Comparison of ENCODE assay signal across 1 cellular context in the genomic region with DNA sequence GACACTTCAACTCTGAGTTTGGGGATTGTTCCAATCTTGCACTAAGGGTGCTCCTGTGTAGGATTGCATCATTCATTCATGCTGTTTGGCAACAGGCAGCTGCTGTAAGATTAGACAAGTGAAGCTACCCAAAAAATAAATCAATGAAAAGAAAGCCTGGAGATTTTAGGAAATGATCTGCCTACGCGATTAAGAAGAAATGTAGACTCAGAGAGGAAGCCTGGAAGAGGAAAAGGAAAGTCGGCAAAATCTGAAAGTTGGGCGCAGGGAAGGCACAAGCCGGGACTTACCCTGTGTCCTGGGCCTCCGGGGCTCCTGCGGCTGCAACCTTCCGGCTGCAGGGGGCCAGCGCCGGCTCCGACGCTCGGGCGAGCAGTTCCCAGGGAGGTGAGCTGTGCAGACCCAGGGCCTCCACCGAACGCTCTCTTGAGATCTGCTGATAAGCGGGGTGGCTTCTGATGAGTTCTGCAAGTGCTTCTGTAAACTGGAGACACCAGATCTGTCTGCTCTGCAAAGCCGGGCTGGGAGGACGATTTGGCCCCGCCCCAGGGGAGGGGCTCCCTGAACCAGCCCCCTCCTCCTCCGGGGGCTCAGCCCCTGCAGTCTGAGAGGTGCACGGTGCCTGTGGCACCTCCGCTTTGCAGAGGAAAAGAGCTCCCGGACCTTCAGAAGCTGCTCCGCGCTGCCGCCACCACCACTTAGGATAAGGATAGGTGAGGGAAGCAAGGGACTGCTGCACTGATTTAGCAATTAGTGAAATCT.
TF ChIP-seq lines count a peak whose summit lies in the region.

No MANE protein-coding gene starts in this region.

TF ChIP-seq in HepG2, 621 proteins besides CTCF, POLR2A, EP300 and RAD21 (continued from another document):
- TF ChIP-seq, protein P1, sequence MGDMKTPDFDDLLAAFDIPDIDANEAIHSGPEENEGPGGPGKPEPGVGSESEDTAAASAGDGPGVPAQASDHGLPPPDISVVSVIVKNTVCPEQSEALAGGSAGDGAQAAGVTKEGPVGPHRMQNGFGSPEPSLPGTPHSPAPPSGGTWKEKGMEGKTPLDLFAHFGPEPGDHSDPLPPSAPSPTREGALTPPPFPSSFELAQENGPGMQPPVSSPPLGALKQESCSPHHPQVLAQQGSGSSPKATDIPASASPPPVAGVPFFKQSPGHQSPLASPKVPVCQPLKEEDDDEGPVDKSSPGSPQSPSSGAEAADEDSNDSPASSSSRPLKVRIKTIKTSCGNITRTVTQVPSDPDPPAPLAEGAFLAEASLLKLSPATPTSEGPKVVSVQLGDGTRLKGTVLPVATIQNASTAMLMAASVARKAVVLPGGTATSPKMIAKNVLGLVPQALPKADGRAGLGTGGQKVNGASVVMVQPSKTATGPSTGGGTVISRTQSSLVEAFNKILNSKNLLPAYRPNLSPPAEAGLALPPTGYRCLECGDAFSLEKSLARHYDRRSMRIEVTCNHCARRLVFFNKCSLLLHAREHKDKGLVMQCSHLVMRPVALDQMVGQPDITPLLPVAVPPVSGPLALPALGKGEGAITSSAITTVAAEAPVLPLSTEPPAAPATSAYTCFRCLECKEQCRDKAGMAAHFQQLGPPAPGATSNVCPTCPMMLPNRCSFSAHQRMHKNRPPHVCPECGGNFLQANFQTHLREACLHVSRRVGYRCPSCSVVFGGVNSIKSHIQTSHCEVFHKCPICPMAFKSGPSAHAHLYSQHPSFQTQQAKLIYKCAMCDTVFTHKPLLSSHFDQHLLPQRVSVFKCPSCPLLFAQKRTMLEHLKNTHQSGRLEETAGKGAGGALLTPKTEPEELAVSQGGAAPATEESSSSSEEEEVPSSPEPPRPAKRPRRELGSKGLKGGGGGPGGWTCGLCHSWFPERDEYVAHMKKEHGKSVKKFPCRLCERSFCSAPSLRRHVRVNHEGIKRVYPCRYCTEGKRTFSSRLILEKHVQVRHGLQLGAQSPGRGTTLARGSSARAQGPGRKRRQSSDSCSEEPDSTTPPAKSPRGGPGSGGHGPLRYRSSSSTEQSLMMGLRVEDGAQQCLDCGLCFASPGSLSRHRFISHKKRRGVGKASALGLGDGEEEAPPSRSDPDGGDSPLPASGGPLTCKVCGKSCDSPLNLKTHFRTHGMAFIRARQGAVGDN (CRISPR knock-in tag; IDR thresholded peaks at IDR 0.05): peak; percentile 88
- TF ChIP-seq ATAD3A (CRISPR knock-in tag; IDR thresholded peaks at IDR 0.05) (no peak), NR2C2 (CRISPR knock-in tag; IDR thresholded peaks at IDR 0.05; ENCODE audit: borderline replicate concordance) (peak; percentile 38; the same call in 1 of the 2 replicates), ZNF670 (CRISPR knock-in tag; IDR thresholded peaks at IDR 0.05; ENCODE audit: borderline replicate concordance) (no peak), MBD4 (IDR thresholded peaks at IDR 0.05; ENCODE audit: borderline replicate concordance, low read length) (no peak), AGO2 (optimal IDR thresholded peaks at IDR 0.05; ENCODE audit: low read depth, low read length) (peak; percentile 59), RARG (CRISPR knock-in tag; IDR thresholded peaks at IDR 0.05; ENCODE audit: low read depth) (no peak), ZNF317 (CRISPR knock-in tag; IDR thresholded peaks at IDR 0.05) (peak; percentile 85; the same call in 1 of the 2 replicates), POLR2AphosphoS5 (IDR thresholded peaks at IDR 0.05; ENCODE audit: low read depth, low read length) (peak; percentile 95), CREM (IDR thresholded peaks at IDR 0.05) (peak; percentile 9; the same call in 1 of the 2 replicates), CREM (CRISPR knock-in tag; IDR thresholded peaks at IDR 0.05) (no peak), HNRNPLL (IDR thresholded peaks at IDR 0.05; ENCODE audit: low read depth, low read length, poor library complexity, severe bottlenecking) (peak; percentile 59), AGO1 (IDR thresholded peaks at IDR 0.05; ENCODE audit: low read depth, low read length, poor library complexity, severe bottlenecking) (peak; percentile 83)
- TF ChIP-seq, protein P2, sequence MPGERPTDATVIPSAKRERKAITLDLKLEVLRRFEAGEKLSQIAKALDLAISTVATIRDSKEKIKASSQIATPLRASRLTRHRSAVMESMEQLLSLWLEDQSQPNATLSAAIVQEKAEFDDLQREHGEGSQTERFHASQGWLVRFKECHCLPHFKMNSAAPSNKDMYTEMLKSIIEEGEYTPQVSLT (CRISPR knock-in tag; IDR thresholded peaks at IDR 0.05; ENCODE audit: borderline replicate concordance, low read depth): peak; percentile 83; the same call in 1 of the 2 replicates
TF ChIP-seq in HepG2: peak in this region for 197.
